Comparison of ENCODE assay signal across 1 cellular context in the genomic region with DNA sequence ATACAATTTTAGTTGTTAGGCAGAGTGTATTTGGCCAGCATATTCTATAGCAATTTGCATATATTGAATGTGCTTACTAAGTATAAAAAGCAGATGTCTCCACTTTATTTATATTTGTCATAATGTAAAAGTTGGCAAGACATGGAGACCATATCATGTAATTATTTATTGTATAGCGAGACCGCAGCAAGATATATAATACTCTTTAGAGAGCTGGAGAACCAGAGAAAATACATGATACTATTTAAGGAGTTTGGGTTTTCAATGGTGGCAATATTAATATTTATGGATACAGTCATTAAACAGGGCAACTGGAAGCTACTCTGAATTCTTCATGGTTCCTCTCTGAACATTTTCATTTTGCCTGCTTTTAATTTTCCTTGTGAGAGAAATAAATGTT.
TF ChIP-seq lines count a peak whose summit lies in the region.

No MANE protein-coding gene starts in this region.

TF ChIP-seq in GM23338, 12 proteins besides CTCF, POLR2A, EP300 and RAD21:
- no peak for TF ChIP-seq CREB1 (CRISPR knock-in tag; IDR thresholded peaks at IDR 0.05; ENCODE audit: low read depth)
- TF ChIP-seq ZNF114 (CRISPR knock-in tag; IDR thresholded peaks at IDR 0.05): no peak
- TF ChIP-seq, protein P1, sequence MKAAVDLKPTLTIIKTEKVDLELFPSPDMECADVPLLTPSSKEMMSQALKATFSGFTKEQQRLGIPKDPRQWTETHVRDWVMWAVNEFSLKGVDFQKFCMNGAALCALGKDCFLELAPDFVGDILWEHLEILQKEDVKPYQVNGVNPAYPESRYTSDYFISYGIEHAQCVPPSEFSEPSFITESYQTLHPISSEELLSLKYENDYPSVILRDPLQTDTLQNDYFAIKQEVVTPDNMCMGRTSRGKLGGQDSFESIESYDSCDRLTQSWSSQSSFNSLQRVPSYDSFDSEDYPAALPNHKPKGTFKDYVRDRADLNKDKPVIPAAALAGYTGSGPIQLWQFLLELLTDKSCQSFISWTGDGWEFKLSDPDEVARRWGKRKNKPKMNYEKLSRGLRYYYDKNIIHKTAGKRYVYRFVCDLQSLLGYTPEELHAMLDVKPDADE (IDR thresholded peaks at IDR 0.05): no peak
- TF ChIP-seq JUNB (IDR thresholded peaks at IDR 0.05; ENCODE audit: unreplicated experiment): no peak
- TF ChIP-seq NANOG (IDR thresholded peaks at IDR 0.05; ENCODE audit: borderline replicate concordance): no peak
- TF ChIP-seq ZNF331 (CRISPR knock-in tag; IDR thresholded peaks at IDR 0.05; ENCODE audit: low read depth): no peak
- TF ChIP-seq, protein P2, sequence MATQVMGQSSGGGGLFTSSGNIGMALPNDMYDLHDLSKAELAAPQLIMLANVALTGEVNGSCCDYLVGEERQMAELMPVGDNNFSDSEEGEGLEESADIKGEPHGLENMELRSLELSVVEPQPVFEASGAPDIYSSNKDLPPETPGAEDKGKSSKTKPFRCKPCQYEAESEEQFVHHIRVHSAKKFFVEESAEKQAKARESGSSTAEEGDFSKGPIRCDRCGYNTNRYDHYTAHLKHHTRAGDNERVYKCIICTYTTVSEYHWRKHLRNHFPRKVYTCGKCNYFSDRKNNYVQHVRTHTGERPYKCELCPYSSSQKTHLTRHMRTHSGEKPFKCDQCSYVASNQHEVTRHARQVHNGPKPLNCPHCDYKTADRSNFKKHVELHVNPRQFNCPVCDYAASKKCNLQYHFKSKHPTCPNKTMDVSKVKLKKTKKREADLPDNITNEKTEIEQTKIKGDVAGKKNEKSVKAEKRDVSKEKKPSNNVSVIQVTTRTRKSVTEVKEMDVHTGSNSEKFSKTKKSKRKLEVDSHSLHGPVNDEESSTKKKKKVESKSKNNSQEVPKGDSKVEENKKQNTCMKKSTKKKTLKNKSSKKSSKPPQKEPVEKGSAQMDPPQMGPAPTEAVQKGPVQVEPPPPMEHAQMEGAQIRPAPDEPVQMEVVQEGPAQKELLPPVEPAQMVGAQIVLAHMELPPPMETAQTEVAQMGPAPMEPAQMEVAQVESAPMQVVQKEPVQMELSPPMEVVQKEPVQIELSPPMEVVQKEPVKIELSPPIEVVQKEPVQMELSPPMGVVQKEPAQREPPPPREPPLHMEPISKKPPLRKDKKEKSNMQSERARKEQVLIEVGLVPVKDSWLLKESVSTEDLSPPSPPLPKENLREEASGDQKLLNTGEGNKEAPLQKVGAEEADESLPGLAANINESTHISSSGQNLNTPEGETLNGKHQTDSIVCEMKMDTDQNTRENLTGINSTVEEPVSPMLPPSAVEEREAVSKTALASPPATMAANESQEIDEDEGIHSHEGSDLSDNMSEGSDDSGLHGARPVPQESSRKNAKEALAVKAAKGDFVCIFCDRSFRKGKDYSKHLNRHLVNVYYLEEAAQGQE (IDR thresholded peaks at IDR 0.05; ENCODE audit: unreplicated experiment): no peak
- TF ChIP-seq, protein P3, sequence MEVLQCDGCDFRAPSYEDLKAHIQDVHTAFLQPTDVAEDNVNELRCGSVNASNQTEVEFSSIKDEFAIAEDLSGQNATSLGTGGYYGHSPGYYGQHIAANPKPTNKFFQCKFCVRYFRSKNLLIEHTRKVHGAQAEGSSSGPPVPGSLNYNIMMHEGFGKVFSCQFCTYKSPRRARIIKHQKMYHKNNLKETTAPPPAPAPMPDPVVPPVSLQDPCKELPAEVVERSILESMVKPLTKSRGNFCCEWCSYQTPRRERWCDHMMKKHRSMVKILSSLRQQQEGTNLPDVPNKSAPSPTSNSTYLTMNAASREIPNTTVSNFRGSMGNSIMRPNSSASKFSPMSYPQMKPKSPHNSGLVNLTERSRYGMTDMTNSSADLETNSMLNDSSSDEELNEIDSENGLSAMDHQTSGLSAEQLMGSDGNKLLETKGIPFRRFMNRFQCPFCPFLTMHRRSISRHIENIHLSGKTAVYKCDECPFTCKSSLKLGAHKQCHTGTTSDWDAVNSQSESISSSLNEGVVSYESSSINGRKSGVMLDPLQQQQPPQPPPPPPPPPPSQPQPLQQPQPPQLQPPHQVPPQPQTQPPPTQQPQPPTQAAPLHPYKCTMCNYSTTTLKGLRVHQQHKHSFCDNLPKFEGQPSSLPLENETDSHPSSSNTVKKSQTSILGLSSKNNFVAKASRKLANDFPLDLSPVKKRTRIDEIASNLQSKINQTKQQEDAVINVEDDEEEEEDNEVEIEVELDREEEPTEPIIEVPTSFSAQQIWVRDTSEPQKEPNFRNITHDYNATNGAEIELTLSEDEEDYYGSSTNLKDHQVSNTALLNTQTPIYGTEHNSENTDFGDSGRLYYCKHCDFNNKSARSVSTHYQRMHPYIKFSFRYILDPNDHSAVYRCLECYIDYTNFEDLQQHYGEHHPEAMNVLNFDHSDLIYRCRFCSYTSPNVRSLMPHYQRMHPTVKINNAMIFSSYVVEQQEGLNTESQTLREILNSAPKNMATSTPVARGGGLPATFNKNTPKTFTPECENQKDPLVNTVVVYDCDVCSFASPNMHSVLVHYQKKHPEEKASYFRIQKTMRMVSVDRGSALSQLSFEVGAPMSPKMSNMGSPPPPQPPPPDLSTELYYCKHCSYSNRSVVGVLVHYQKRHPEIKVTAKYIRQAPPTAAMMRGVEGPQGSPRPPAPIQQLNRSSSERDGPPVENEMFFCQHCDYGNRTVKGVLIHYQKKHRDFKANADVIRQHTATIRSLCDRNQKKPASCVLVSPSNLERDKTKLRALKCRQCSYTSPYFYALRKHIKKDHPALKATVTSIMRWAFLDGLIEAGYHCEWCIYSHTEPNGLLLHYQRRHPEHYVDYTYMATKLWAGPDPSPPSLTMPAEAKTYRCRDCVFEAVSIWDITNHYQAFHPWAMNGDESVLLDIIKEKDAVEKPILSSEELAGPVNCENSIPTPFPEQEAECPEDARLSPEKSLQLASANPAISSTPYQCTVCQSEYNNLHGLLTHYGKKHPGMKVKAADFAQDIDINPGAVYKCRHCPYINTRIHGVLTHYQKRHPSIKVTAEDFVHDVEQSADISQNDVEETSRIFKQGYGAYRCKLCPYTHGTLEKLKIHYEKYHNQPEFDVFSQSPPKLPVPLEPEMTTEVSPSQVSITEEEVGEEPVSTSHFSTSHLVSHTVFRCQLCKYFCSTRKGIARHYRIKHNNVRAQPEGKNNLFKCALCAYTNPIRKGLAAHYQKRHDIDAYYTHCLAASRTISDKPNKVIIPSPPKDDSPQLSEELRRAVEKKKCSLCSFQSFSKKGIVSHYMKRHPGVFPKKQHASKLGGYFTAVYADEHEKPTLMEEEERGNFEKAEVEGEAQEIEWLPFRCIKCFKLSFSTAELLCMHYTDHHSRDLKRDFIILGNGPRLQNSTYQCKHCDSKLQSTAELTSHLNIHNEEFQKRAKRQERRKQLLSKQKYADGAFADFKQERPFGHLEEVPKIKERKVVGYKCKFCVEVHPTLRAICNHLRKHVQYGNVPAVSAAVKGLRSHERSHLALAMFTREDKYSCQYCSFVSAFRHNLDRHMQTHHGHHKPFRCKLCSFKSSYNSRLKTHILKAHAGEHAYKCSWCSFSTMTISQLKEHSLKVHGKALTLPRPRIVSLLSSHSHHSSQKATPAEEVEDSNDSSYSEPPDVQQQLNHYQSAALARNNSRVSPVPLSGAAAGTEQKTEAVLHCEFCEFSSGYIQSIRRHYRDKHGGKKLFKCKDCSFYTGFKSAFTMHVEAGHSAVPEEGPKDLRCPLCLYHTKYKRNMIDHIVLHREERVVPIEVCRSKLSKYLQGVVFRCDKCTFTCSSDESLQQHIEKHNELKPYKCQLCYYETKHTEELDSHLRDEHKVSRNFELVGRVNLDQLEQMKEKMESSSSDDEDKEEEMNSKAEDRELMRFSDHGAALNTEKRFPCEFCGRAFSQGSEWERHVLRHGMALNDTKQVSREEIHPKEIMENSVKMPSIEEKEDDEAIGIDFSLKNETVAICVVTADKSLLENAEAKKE (CRISPR knock-in tag; IDR thresholded peaks at IDR 0.05): no peak
- TF ChIP-seq EZH2 (IDR thresholded peaks at IDR 0.05; ENCODE audit: low read depth, unreplicated experiment): no peak
- TF ChIP-seq STAT1 (IDR thresholded peaks at IDR 0.05; ENCODE audit: unreplicated experiment): no peak
- TF ChIP-seq EZH2phosphoT487 (IDR thresholded peaks at IDR 0.05; ENCODE audit: unreplicated experiment): no peak
- no peak for TF ChIP-seq POLR2AphosphoS5 (IDR thresholded peaks at IDR 0.05; ENCODE audit: low read depth)
TF ChIP-seq in GM23338: peak in this region for 0.
